ENCODE assay signal across 24 cellular contexts in genomic region chr3:149727676-149728075, GRCh38.
"Had no signal": no experiment of that assay in that cellular context is flagged by ENCODE, and none has a peak within 500 bp of the region (broad histone marks: within the 10 kb centered on the region; RNA-seq: fewer than 3 reads in every experiment).

No MANE protein-coding gene starts in this region.

- H3K9me3 ChIP-seq: ovary, psoas muscle, right lobe of liver, sigmoid colon, stomach, suprapubic skin, testis, tibial artery, transverse colon, vagina had no signal

- H3K4me3 ChIP-seq: neural progenitor cell, ovary, psoas muscle, right lobe of liver, sigmoid colon, stomach, suprapubic skin, testis, tibial artery, transverse colon, vagina had no signal

- H3K27ac ChIP-seq: neural progenitor cell, ovary, parathyroid adenoma, psoas muscle, right lobe of liver, sigmoid colon, stomach, suprapubic skin, testis, tibial artery, transverse colon, vagina had no signal

- H3K27me3 ChIP-seq: neural progenitor cell, ovary, right lobe of liver, sigmoid colon, stomach, suprapubic skin, testis, tibial artery, vagina had no signal

- DNase-seq: naive thymus-derived CD4-positive, alpha-beta T cell; natural killer cell; occipital lobe; ovary; posterior cingulate gyrus; psoas muscle; right cardiac atrium; right lobe of liver; sigmoid colon; small intestine; stimulated activated CD4-positive, alpha-beta T cell treated with anti-CD3 and anti-CD28 coated beads, Interleukin-15, amount 100 ng/mL, for 24 hours; stimulated activated CD4-positive, alpha-beta T cell treated with anti-CD3 and anti-CD28 coated beads, Interleukin-2, amount 100 ng/mL, for 24 hours; stimulated activated CD4-positive, alpha-beta T cell treated with anti-CD3 and anti-CD28 coated beads, Interleukin-2, amount 100 ng/mL, for 48 hours; stimulated activated CD4-positive, alpha-beta T cell treated with anti-CD3 and anti-CD28 coated beads, Interleukin-4, amount 100 ng/mL, for 24 hours; stimulated activated naive B cell treated with anti-CD40 and anti-IgM and Interleukin-4, amounts not matched to agents 10 μg/mL and 1 μg/mL and 100 μg/mL, for 72 hours; stimulated activated naive CD4-positive, alpha-beta T cell treated with Interleukin-2 at 50 U/mL for 16 hours; stomach; testis; tibial artery; transverse colon had no signal

- ATAC-seq: naive thymus-derived CD4-positive, alpha-beta T cell; natural killer cell; psoas muscle; right cardiac atrium; right lobe of liver had no signal

- H3K36me3 ChIP-seq: neural progenitor cell, ovary, right lobe of liver, sigmoid colon, stomach, suprapubic skin, tibial artery, transverse colon, vagina had no signal

- H3K4me1 ChIP-seq: neural progenitor cell, parathyroid adenoma, psoas muscle, right lobe of liver, sigmoid colon, stomach, suprapubic skin, testis, tibial artery, transverse colon, vagina had no signal
